8 cellular contexts compared by ENCODE assay signal in the genomic region with DNA sequence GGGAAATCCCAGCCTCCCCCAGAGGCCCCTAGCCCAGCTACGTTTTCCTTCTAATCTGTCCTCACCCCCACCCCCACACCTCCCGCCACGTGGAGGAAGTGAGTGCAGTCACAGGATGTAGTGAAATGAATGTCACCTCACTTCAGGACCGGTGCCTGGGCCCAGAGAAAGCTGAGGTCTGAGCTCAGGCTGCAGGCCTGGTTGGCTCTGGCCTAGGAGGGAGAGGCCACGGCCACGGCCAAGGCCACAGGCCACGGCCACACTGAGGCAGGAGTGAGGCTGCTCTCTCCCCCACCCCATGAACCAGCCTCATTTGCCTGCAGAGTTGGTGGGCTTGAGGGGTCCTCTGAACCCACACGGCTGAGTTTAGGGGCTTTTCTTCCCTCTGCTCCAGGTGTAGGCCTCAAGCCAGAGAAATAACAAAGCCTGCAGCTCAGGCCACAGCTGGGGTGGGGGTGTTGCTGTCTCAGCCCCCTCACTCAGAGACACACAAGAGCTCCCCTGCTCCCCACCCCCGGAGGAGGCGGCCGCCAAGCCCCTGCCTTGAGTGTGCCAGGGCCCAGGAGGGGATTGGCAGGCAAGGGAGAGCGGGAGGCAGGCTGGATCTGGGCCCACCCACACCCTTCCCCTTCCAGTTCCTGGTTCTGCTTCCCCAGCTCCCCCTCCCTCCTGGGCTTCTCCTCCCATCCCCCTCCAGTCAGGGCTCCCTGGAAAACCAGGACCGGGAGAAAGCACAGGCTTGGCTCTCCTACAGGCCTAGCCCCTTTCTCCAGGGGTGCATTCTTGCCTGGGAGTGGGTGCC. TPM values are rescaled to one million over a fixed set of nuclear protein-coding genes. Genes with fewer than 3 reads are reported as not detected.
A peak's percentile ranks its signal among the peaks of the same experiment; 100 is the strongest.
DNase-seq lines count a peak whose midpoint lies in the region; ATAC-seq and TF ChIP-seq lines count a peak whose summit lies in the region.

No MANE protein-coding gene starts in this region.

- intact Hi-C loops in esophagus squamous epithelium (cut with DNase I) (no loop called here), tibial artery (cut with DNase I; ENCODE audit: low total_unique reads) (no loop called here)

- 34 to 43% methylated on average over 1 to 7 of the region's 13 CpGs for WGBS in esophagus squamous epithelium, 2 donors

- H3K27me3 ChIP-seq in esophagus squamous epithelium (no peaks in the 10 kb centered on the region), tibial artery (no peaks in the 10 kb centered on the region)

- peak overlapping the region in 1 of 4 donors; percentile 24 for H3K4me3 ChIP-seq in esophagus squamous epithelium
- no peak overlapping the region for H3K4me3 ChIP-seq in tibial artery

- H3K27ac ChIP-seq in esophagus squamous epithelium (peak overlapping the region; percentile 64 to 84 (median 72)), tibial artery (peak overlapping the region; percentile 13)

- DNase-seq in ELF-1 (ENCODE audit: low read depth, low spot score) (peak; percentile 72), NCI-H2107 (lab: John Stamatoyannopoulos, UW) (peak; percentile 53), esophagus squamous epithelium (lab: John Stamatoyannopoulos, UW) (no peak), pons (ENCODE audit: low spot score) (peak; percentile 58), tibial artery (peak; percentile 62 to 71)
- DNase-seq in activated CD8-positive, alpha-beta memory T cell treated with anti-CD3 and anti-CD28 coated beads for 24 hours: peak; percentile 94

- TF ChIP-seq CTCF in esophagus squamous epithelium (IDR thresholded peaks at IDR 0.05): no peak
- TF ChIP-seq CTCF in tibial artery (IDR thresholded peaks at IDR 0.05): no peak

- H3K4me1 ChIP-seq in esophagus squamous epithelium (peaks cover 32 to 60% (median 47%) of the 10 kb centered on the region in 3 donors), tibial artery (peaks cover 6 to 56% (median 37%) of the 10 kb centered on the region in 4 donors)

- no peak for TF ChIP-seq POLR2A in esophagus squamous epithelium (IDR thresholded peaks at IDR 0.05)

- H3K9me3 ChIP-seq in esophagus squamous epithelium: no peaks in the 10 kb centered on the region
- no peaks in the 10 kb centered on the region for H3K9me3 ChIP-seq in tibial artery

- peaks cover 0 to 22% (median 0%) of the 10 kb centered on the region in 3 donors for H3K36me3 ChIP-seq in esophagus squamous epithelium
- H3K36me3 ChIP-seq in tibial artery: peaks cover 0 to 26% (median 24%) of the 10 kb centered on the region in 3 donors

- ATAC-seq in GM21825 (IDR thresholded peaks at IDR 0.05; ENCODE audit: unreplicated experiment) (peak; percentile 62), HG03457 (IDR thresholded peaks at IDR 0.05; ENCODE audit: unreplicated experiment) (no peak)

RNA-seq across cellular contexts. Expression of gene DNMT3A, which starts 27.0 kb away (rescaled TPM):
- 10 to 100 TPM in 1 of 4 donors, 1 to 10 TPM in 3; 4.1 to 13.6 (median 8.2) TPM for total RNA-seq in esophagus squamous epithelium
